ENCODE assay signal across 19 cellular contexts in genomic region chr5:132915681-132916080, GRCh38. TPM values are rescaled to one million over a fixed set of nuclear protein-coding genes. Genes with fewer than 3 reads are reported as not detected.
DNase-seq lines count a peak whose midpoint lies in the region; ATAC-seq and TF ChIP-seq lines count a peak whose summit lies in the region.
"Had no signal": no experiment of that assay in that cellular context is flagged by ENCODE, and none has a peak within 500 bp of the region (broad histone marks: within the 10 kb centered on the region; RNA-seq: fewer than 3 reads in every experiment).

No MANE protein-coding gene starts in this region.

- no peaks in the 10 kb centered on the region for H3K36me3 ChIP-seq in breast epithelium
- H3K36me3 ChIP-seq in RWPE2 (ENCODE audit: low read depth), result peaks cover 85% of the 10 kb centered on the region
- H3K36me3 ChIP-seq in fibroblast of lung (ENCODE audit: control insufficient read depth, insufficient read depth, low read length), result peaks cover 4% of the 10 kb centered on the region

- POLR2A ChIA-PET in MCF 10A (lab: Yijun Ruan, JAX), result interaction anchor here (0.5 to 0.8 kb wide), 2 partner anchors 8 to 643 kb away, joined by 3 to 5 read pairs; no protein-coding TSS in a partner anchor

- H3K79me2 ChIP-seq in fibroblast of lung (ENCODE audit: control insufficient read depth, insufficient read depth, low read length), result peaks cover 17% of the 10 kb centered on the region

- H3K27ac Mint-ChIP-seq in MCF 10A (ENCODE audit: low read depth, unreplicated experiment), result no peak overlapping the region
- H3K27ac Mint-ChIP-seq: mesothelial cell of epicardium had no signal

- intact Hi-C loops in MCF 10A (cut with micrococcal nuclease) (no loop called here), breast epithelium (cut with DNase I; ENCODE audit: low total_unique reads) (no loop called here)

- H3K4me1 Mint-ChIP-seq in MCF 10A (ENCODE audit: insufficient read depth, unreplicated experiment), result peaks cover 6% of the 10 kb centered on the region
- H3K4me1 Mint-ChIP-seq: mesothelial cell of epicardium had no signal

- no peaks in the 10 kb centered on the region for H4K20me1 ChIP-seq in fibroblast of lung (ENCODE audit: control insufficient read depth, extremely low read depth, insufficient read depth, low read length)

- H3K4me3 ChIP-seq in breast epithelium (no peak overlapping the region), RWPE2 (ENCODE audit: severe bottlenecking) (no peak overlapping the region), fibroblast of lung (replicated peaks in 1 of 4; ENCODE audit: control extremely low read depth in 1 of 4, insufficient read depth in 1 of 4, low read depth in 3 of 4, low read length in 4 of 4) (no peak overlapping the region)
- H3K4me3 ChIP-seq: GM23338, PC-9, stomach had no signal

- TF ChIP-seq CTCF in MCF 10A (IDR thresholded peaks at IDR 0.05; ENCODE audit: unreplicated experiment) (no peak), breast epithelium (IDR thresholded peaks at IDR 0.05) (no peak), RWPE2 (IDR thresholded peaks at IDR 0.05; ENCODE audit: poor library complexity, severe bottlenecking) (no peak), fibroblast of lung (conservative IDR thresholded peaks at IDR 0.05 in 1 of 2, IDR thresholded peaks at IDR 0.05 in 1 of 2; ENCODE audit: low read depth in 1 of 2, low read length in 2 of 2) (no peak)

- no peaks in the 10 kb centered on the region for H3K27me3 Mint-ChIP-seq in MCF 10A (ENCODE audit: insufficient read depth, unreplicated experiment)
- H3K27me3 Mint-ChIP-seq: CD4-positive, CD25-positive, alpha-beta regulatory T cell had no signal

- H3K36me3 Mint-ChIP-seq in MCF 10A (ENCODE audit: insufficient read depth, unreplicated experiment), result peaks cover 95% of the 10 kb centered on the region

- H3K9ac ChIP-seq in fibroblast of lung (ENCODE audit: insufficient read depth, low read length), result no peak overlapping the region

- peak; percentile 8 for DNase-seq in MCF 10A (ENCODE audit: unreplicated experiment)
- no peak for DNase-seq in breast epithelium (ENCODE audit: low spot score in 2 of 2)
- no peak for DNase-seq in RWPE2 (ENCODE audit: low spot score)
- no peak for DNase-seq in fibroblast of lung (ENCODE audit: low read depth in 2 of 2)
- DNase-seq in NCI-H345 (lab: John Stamatoyannopoulos, UW), result no peak
- DNase-seq in activated CD4-positive, alpha-beta T cell treated with anti-CD3 and anti-CD28 coated beads, Interleukin-2, amount 50 U/mL, for 4 hours, result no peak
- DNase-seq: amniotic stem cell; CD4-positive, CD25-positive, alpha-beta regulatory T cell; NCI-H2081 treated with DMSO at 0.1 percent for 48 hours; NCI-H526; PC-9; retina; stomach had no signal

- no peak overlapping the region for H3K27ac ChIP-seq in breast epithelium
- peak overlapping the region; percentile 39 for H3K27ac ChIP-seq in RWPE2 (ENCODE audit: poor library complexity, severe bottlenecking)
- H3K27ac ChIP-seq in fibroblast of lung (ENCODE audit: insufficient read depth, low read length), result peak overlapping the region; percentile 19
- H3K27ac ChIP-seq: neutrophil, PC-9, VCaP had no signal

- H2AFZ ChIP-seq in fibroblast of lung (ENCODE audit: low read length), result no peak overlapping the region
- H2AFZ ChIP-seq: GM23338, PC-9 had no signal

- CTCF ChIA-PET in MCF 10A (lab: Yijun Ruan, JAX), result interaction anchor here (0.6 to 1.2 kb wide), 2 partner anchors 86 to 131 kb away, joined by 3 read pairs; no protein-coding TSS in a partner anchor

- H3K9me3 ChIP-seq in breast epithelium (no peaks in the 10 kb centered on the region), RWPE2 (ENCODE audit: severe bottlenecking) (no peaks in the 10 kb centered on the region), fibroblast of lung (ENCODE audit: control insufficient read depth, insufficient read depth, low read depth, low read length) (no peaks in the 10 kb centered on the region)
- H3K9me3 ChIP-seq: neutrophil, stomach had no signal

- H3K4me1 ChIP-seq in breast epithelium (no peaks in the 10 kb centered on the region), RWPE2 (ENCODE audit: insufficient read depth, poor library complexity, severe bottlenecking) (peaks cover 9% of the 10 kb centered on the region), fibroblast of lung (ENCODE audit: control insufficient read depth, extremely low read depth, insufficient read depth, low read length) (no peaks in the 10 kb centered on the region)

- no peaks in the 10 kb centered on the region for H3K27me3 ChIP-seq in breast epithelium
- H3K27me3 ChIP-seq in RWPE2 (ENCODE audit: insufficient read depth, poor library complexity, severe bottlenecking), result no peaks in the 10 kb centered on the region
- no peaks in the 10 kb centered on the region for H3K27me3 ChIP-seq in fibroblast of lung (ENCODE audit: control insufficient read depth, insufficient read depth, low read length)
- H3K27me3 ChIP-seq: neutrophil, stomach had no signal

- TF ChIP-seq POLR2A in breast epithelium (IDR thresholded peaks at IDR 0.05), result no peak

- no peaks in the 10 kb centered on the region for H3K9me3 Mint-ChIP-seq in MCF 10A (ENCODE audit: unreplicated experiment)
- H3K9me3 Mint-ChIP-seq: CD4-positive, CD25-positive, alpha-beta regulatory T cell; GM23338; mesothelial cell of epicardium had no signal

- BruUV-seq in MCF 10A (replicated peaks; lab: Mats Ljungman, UMichigan), result no TSS peak

- ATAC-seq in RWPE2 (ENCODE audit: low read depth), result no peak
- no peak for ATAC-seq in HG03097 (IDR thresholded peaks at IDR 0.05; ENCODE audit: low FRiP score, unreplicated experiment)
- no peak for ATAC-seq in HG03280 (IDR thresholded peaks at IDR 0.05; ENCODE audit: unreplicated experiment)
- ATAC-seq: GM23338 had no signal

- no peak overlapping the region for H3K4me3 Mint-ChIP-seq in MCF 10A (ENCODE audit: unreplicated experiment)
- H3K4me3 Mint-ChIP-seq: GM23338, mesothelial cell of epicardium had no signal

- H3K4me2 ChIP-seq in fibroblast of lung (ENCODE audit: extremely low read depth, insufficient read depth, low read length), result no peak overlapping the region
- H3K4me2 ChIP-seq: GM23338, PC-9 had no signal

RNA-seq across cellular contexts. Expression of gene LEAP2, which starts 42.2 kb away (rescaled TPM):
- total RNA-seq in MCF 10A (2022) (2.9 and 3.2 TPM in 2 replicates), breast epithelium (1 to 10 TPM in 2 of 3 donors, under 1 TPM in 1; 0.80 to 4.1 (median 2.9) TPM), fibroblast of lung (0.26 and 0.33 TPM in 2 replicates)
- polyA plus RNA-seq in fibroblast of lung, result 0.30 and 0.50 TPM in 2 replicates
- polyA plus RNA-seq in fibroblast of lung (2012), result 0.24 and 0.29 TPM in 2 replicates
- polyA minus RNA-seq in fibroblast of lung (ENCODE audit: low replicate concordance), result not detected in 2 replicates

RNA-seq across cellular contexts. Expression of gene AFF4, which starts 47.8 kb away (rescaled TPM):
- total RNA-seq in MCF 10A (2022) (200 and 206 TPM in 2 replicates), breast epithelium (100 to 1,000 TPM in 1 of 3 donors, 10 to 100 TPM in 2; 70.2 to 108 (median 75.4) TPM), fibroblast of lung (37.0 and 54.2 TPM in 2 replicates)
- polyA plus RNA-seq in fibroblast of lung, result 67.3 and 73.6 TPM in 2 replicates
- polyA plus RNA-seq in fibroblast of lung (2012), result 31.7 and 45.2 TPM in 2 replicates
- 155 and 161 TPM in 2 replicates for polyA minus RNA-seq in fibroblast of lung (ENCODE audit: low replicate concordance)

RNA-seq across cellular contexts. Expression of gene UQCRQ, which starts 49.2 kb away (rescaled TPM):
- total RNA-seq in MCF 10A (2022) (974 and 1,181 TPM in 2 replicates), breast epithelium (100 to 1,000 TPM; 106 to 184 (median 150) TPM), fibroblast of lung (112 and 113 TPM in 2 replicates)
- 157 and 200 TPM in 2 replicates for polyA plus RNA-seq in fibroblast of lung
- 571 and 577 TPM in 2 replicates for polyA plus RNA-seq in fibroblast of lung (2012)
- polyA minus RNA-seq in fibroblast of lung (ENCODE audit: low replicate concordance), result 28.9 and 46.4 TPM in 2 replicates

RNA-seq across cellular contexts. Expression of gene GDF9, which starts 49.4 kb away (rescaled TPM):
- total RNA-seq in MCF 10A (2022) (0.51 and 0.79 TPM in 2 replicates), breast epithelium (under 1 TPM; 0.33 to 0.64 (median 0.44) TPM), fibroblast of lung (under 0.01 and 0.17 TPM in 2 replicates)
- polyA plus RNA-seq in fibroblast of lung, result 0.07 and 0.11 TPM in 2 replicates
- 0.05 TPM in 1 of 2 replicates, not detected in the other for polyA plus RNA-seq in fibroblast of lung (2012)
- polyA minus RNA-seq in fibroblast of lung (ENCODE audit: low replicate concordance), result not detected in 2 replicates

Comparison
In these comparisons a context has a peak if more than half of its experiments do, and no peak if none do; other contexts are left out.
1. H3K27ac ChIP-seq: peak in RWPE2 (single experiment) and fibroblast of lung (single experiment); none in breast epithelium (0 of 2).